2 cellular contexts compared by ENCODE assay signal in genomic region chr10:61845950-61846268, GRCh38.
TF ChIP-seq lines count a peak whose summit lies in the region.

No MANE protein-coding gene starts in this region.

TF ChIP-seq in IMR-90, 13 proteins besides CTCF, POLR2A, EP300 and RAD21:
- no peak for TF ChIP-seq MXI1 (IDR thresholded peaks at IDR 0.05; ENCODE audit: borderline replicate concordance, low read depth, low read length)
- no peak for TF ChIP-seq CHD1 (IDR thresholded peaks at IDR 0.05; ENCODE audit: low read depth, low read length)

TF ChIP-seq in K562, 482 proteins besides CTCF, POLR2A, EP300 and RAD21:
- TF ChIP-seq ZNF764 (CRISPR knock-in tag; IDR thresholded peaks at IDR 0.05; ENCODE audit: low read depth), result no peak
- TF ChIP-seq NFIC (IDR thresholded peaks at IDR 0.05), result no peak
